ENCODE assay signal across 16 cellular contexts in genomic region chr1:30878559-30878958, GRCh38. TPM values are rescaled to one million over a fixed set of nuclear protein-coding genes. Genes with fewer than 3 reads are reported as not detected.
A peak's percentile ranks its signal among the peaks of the same experiment; 100 is the strongest.
DNase-seq lines count a peak whose midpoint lies in the region; ATAC-seq lines count a peak whose summit lies in the region.
"Had no signal": no experiment of that assay in that cellular context is flagged by ENCODE, and none has a peak within 500 bp of the region (broad histone marks: within the 10 kb centered on the region; RNA-seq: fewer than 3 reads in every experiment).

No MANE protein-coding gene starts in this region.

- H3K36me3 ChIP-seq in muscle layer of duodenum (ENCODE audit: control insufficient read depth in 1 of 2, insufficient read depth in 2 of 2, low read length in 2 of 2) (peaks cover 11% of the 10 kb centered on the region in 2 donors), stomach smooth muscle (ENCODE audit: control insufficient read depth in 2 of 2, insufficient read depth in 2 of 2, low read length in 2 of 2) (peaks cover 22% of the 10 kb centered on the region in 2 donors)
- H3K36me3 ChIP-seq: HAP-1, MG63 had no signal

- peaks cover 85% of the 10 kb centered on the region for H3K27me3 Mint-ChIP-seq in dendritic cell treated with granulocyte-macrophage colony-stimulating factor and Interleukin-4, amounts not matched to agents 40 ng/mL and 50 ng/mL, for 4 days

- intact Hi-C loops in Right ventricle myocardium inferior (cut with DNase I), result no loop called here
- intact Hi-C loops in left ventricle myocardium superior (cut with micrococcal nuclease), result no loop called here
- intact Hi-C loops in dendritic cell treated with granulocyte-macrophage colony-stimulating factor and Interleukin-4, amounts not matched to agents 40 ng/mL and 50 ng/mL, for 4 days (cut with micrococcal nuclease), result no loop called here

- H3K4me1 ChIP-seq in muscle layer of duodenum (ENCODE audit: control insufficient read depth in 1 of 2, insufficient read depth in 2 of 2, low read length in 2 of 2) (peaks cover 18 to 67% of the 10 kb centered on the region in 2 donors), stomach smooth muscle (ENCODE audit: control insufficient read depth, insufficient read depth, low read length) (peaks cover 73% of the 10 kb centered on the region)

- no peak overlapping the region for H3K4me3 ChIP-seq in muscle layer of duodenum (ENCODE audit: low read depth in 1 of 2, low read length in 2 of 2)
- H3K4me3 ChIP-seq in stomach smooth muscle (ENCODE audit: low read length in 2 of 2), result no peak overlapping the region
- H3K4me3 ChIP-seq: HAP-1, MG63, PC-9 had no signal

- H3K36me3 Mint-ChIP-seq in dendritic cell treated with granulocyte-macrophage colony-stimulating factor and Interleukin-4, amounts not matched to agents 40 ng/mL and 50 ng/mL, for 4 days (ENCODE audit: low read depth), result peaks cover 50% of the 10 kb centered on the region
- H3K36me3 Mint-ChIP-seq: CD4-positive, alpha-beta memory T cell had no signal

- DNase-seq in Right ventricle myocardium inferior (ENCODE audit: missing footprints), result peak; percentile 62
- no peak for DNase-seq in left ventricle myocardium superior
- DNase-seq in glomerular visceral epithelial cell (ENCODE audit: extremely low spot score), result no peak
- no peak for DNase-seq in DMS53 treated with DMSO at 0.1 percent for 48 hours (lab: John Stamatoyannopoulos, UW; ENCODE audit: unreplicated experiment)
- DNase-seq: 8988T; CD4-positive, alpha-beta memory T cell; MG63; NCI-H1092; NCI-H510A; NCI-H82; PC-9 had no signal

- peak overlapping the region; percentile 28 for H3K27ac ChIP-seq in muscle layer of duodenum (ENCODE audit: low read length)
- peak overlapping the region; percentile 75 for H3K27ac ChIP-seq in stomach smooth muscle (ENCODE audit: low read length)
- H3K27ac ChIP-seq: PC-9 had no signal

- ATAC-seq in Right ventricle myocardium inferior (no peak), left ventricle myocardium superior (no peak), HG03469 (IDR thresholded peaks at IDR 0.05; ENCODE audit: unreplicated experiment) (no peak)

- H3K27ac Mint-ChIP-seq in dendritic cell treated with granulocyte-macrophage colony-stimulating factor and Interleukin-4, amounts not matched to agents 40 ng/mL and 50 ng/mL, for 4 days, result peak overlapping the region; percentile 4
- H3K27ac Mint-ChIP-seq: CD4-positive, alpha-beta memory T cell had no signal

- H3K9me3 ChIP-seq in muscle layer of duodenum (ENCODE audit: control insufficient read depth in 1 of 2, low read length in 2 of 2) (no peaks in the 10 kb centered on the region), stomach smooth muscle (ENCODE audit: control insufficient read depth in 2 of 2, low read length in 2 of 2) (no peaks in the 10 kb centered on the region)
- H3K9me3 ChIP-seq: HAP-1, MG63 had no signal

- no peak overlapping the region for H3K4me3 Mint-ChIP-seq in dendritic cell treated with granulocyte-macrophage colony-stimulating factor and Interleukin-4, amounts not matched to agents 40 ng/mL and 50 ng/mL, for 4 days
- H3K4me3 Mint-ChIP-seq: CD4-positive, alpha-beta memory T cell had no signal

- H3K4me1 Mint-ChIP-seq in dendritic cell treated with granulocyte-macrophage colony-stimulating factor and Interleukin-4, amounts not matched to agents 40 ng/mL and 50 ng/mL, for 4 days (ENCODE audit: low read depth), result peaks cover 60% of the 10 kb centered on the region

- no peaks in the 10 kb centered on the region for H3K27me3 ChIP-seq in muscle layer of duodenum (ENCODE audit: low read depth, low read length)
- H3K27me3 ChIP-seq in stomach smooth muscle (ENCODE audit: control insufficient read depth in 1 of 2, insufficient read depth in 2 of 2, low read length in 2 of 2), result no peaks in the 10 kb centered on the region
- H3K27me3 ChIP-seq: MG63 had no signal

- H3K9me3 Mint-ChIP-seq in dendritic cell treated with granulocyte-macrophage colony-stimulating factor and Interleukin-4, amounts not matched to agents 40 ng/mL and 50 ng/mL, for 4 days, result no peaks in the 10 kb centered on the region
- H3K9me3 Mint-ChIP-seq: CD4-positive, alpha-beta memory T cell had no signal

- peak overlapping the region in 1 of 2 donors; percentile 50 for H3K9ac ChIP-seq in stomach smooth muscle (ENCODE audit: low read length in 2 of 2)

RNA-seq across cellular contexts. Expression of gene SDC3, which starts 30.0 kb away (rescaled TPM):
- total RNA-seq in Right ventricle myocardium inferior, result 28.5 TPM
- total RNA-seq in left ventricle myocardium superior, result 19.6 TPM
